Comparison of ENCODE assay signal across 11 cellular contexts in genomic region chr19:45071545-45071938, GRCh38. TPM values are rescaled to one million over a fixed set of nuclear protein-coding genes. Genes with fewer than 3 reads are reported as not detected.
"Had no signal": no experiment of that assay in that cellular context is flagged by ENCODE, and none has a peak within 500 bp of the region (broad histone marks: within the 10 kb centered on the region; RNA-seq: fewer than 3 reads in every experiment).

No MANE protein-coding gene starts in this region.

- H3K4me3 ChIP-seq: lower lobe of right lung, thoracic aorta had no signal

- FAIRE-seq: astrocyte had no signal

- DNase-seq: activated CD4-positive, alpha-beta T cell treated with anti-CD3 and anti-CD28 coated beads for 1 hour; activated CD4-positive, alpha-beta T cell treated with anti-CD3 and anti-CD28 coated beads, Interleukin-2, amount 50 U/mL, for 4 hours; activated naive CD4-positive, alpha-beta T cell treated with anti-CD3 and anti-CD28 coated beads, Interleukin-2, amount 10 ng/mL, durations not matched to agents 7 days and 5 days; left colon; lower lobe of right lung; stimulated activated naive CD8-positive, alpha-beta T cell treated with anti-CD3 and anti-CD28 coated beads, Interleukin-15, amount 100 ng/mL, for 72 hours had no signal

- H3K27ac ChIP-seq: lower lobe of right lung, thoracic aorta, VCaP had no signal

- H3K9me3 ChIP-seq: lower lobe of right lung, thoracic aorta had no signal

- ATAC-seq: left colon; lower lobe of right lung; sciatic nerve; stimulated activated naive CD8-positive, alpha-beta T cell treated with anti-CD3 and anti-CD28 coated beads, Interleukin-15, amount 100 ng/mL, for 72 hours had no signal

RNA-seq across cellular contexts. Expression of gene ZNF296, which starts 4.7 kb away (rescaled TPM):
- total RNA-seq: myocyte had no signal
